Comparison of ENCODE assay signal across 13 cellular contexts in the genomic region with DNA sequence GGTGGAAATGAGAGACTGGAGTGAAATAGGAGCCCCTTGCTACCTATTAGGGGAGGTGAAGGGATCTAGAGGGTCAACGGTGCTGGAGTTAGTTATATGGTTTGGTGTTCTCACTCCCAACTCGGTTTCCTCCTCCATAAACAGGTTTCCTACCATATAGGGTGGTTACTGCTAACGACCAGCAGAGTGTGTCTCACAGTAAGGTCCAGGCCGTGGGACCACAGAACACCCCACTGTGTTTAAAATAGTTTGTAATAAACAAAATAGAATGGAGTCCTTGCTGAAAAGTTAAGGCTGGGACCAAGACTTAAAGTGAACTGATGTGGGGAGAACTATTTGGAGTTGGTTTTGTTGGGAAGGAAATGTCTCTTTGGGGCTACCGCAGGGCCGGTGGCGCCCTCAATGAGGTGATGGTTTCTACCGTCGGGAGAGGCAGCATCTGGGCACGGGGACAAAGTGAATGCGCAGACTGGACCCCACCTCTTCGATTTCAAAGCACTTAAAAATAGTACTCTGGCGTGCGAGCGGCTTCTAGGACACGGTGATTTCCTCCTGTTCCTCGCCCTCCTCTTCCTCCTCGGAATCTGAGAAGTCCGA. TPM values are rescaled to one million over a fixed set of nuclear protein-coding genes. Genes with fewer than 3 reads are reported as not detected.
DNase-seq lines count a peak whose midpoint lies in the region; ATAC-seq and TF ChIP-seq lines count a peak whose summit lies in the region.
"Had no signal": no experiment of that assay in that cellular context is flagged by ENCODE, and none has a peak within 500 bp of the region (broad histone marks: within the 10 kb centered on the region; RNA-seq: fewer than 3 reads in every experiment).

No MANE protein-coding gene starts in this region.

- no peak overlapping the region for H3K27ac Mint-ChIP-seq in effector memory CD8-positive, alpha-beta T cell
- H3K27ac Mint-ChIP-seq in neural crest cell (ENCODE audit: unreplicated experiment) = no peak overlapping the region

- peaks cover 18 to 20% of the 10 kb centered on the region in 2 donors for H3K4me1 Mint-ChIP-seq in effector memory CD8-positive, alpha-beta T cell (ENCODE audit: low read depth in 2 of 2)
- peaks cover 32% of the 10 kb centered on the region for H3K4me1 Mint-ChIP-seq in neural crest cell

- no peak for TF ChIP-seq CTCF in neural crest cell (conservative IDR thresholded peaks at IDR 0.05)

- H3K4me3 ChIP-seq in HUES6 (ENCODE audit: low read depth, low read length) = peak overlapping the region; percentile 78

- H3K27ac ChIP-seq in HUES6 (ENCODE audit: low read depth, low read length) = no peak overlapping the region
- H3K27ac ChIP-seq: 22Rv1, KMS-11, upper lobe of left lung had no signal

- H3K4me3 Mint-ChIP-seq in effector memory CD8-positive, alpha-beta T cell = peak overlapping the region; percentile 75 to 86
- peak overlapping the region; percentile 84 for H3K4me3 Mint-ChIP-seq in neural crest cell

- no peak for ATAC-seq in effector memory CD8-positive, alpha-beta T cell (replicated peaks)
- no peak for ATAC-seq in HG02610 (IDR thresholded peaks at IDR 0.05; ENCODE audit: unreplicated experiment)

- no peaks in the 10 kb centered on the region for H3K9me3 ChIP-seq in HUES6 (ENCODE audit: control insufficient read depth, insufficient read depth, low read depth, low read length)
- H3K9me3 ChIP-seq: upper lobe of left lung had no signal

- peaks cover 4 to 16% of the 10 kb centered on the region in 2 donors for H3K9me3 Mint-ChIP-seq in effector memory CD8-positive, alpha-beta T cell
- H3K9me3 Mint-ChIP-seq in neural crest cell = no peaks in the 10 kb centered on the region

- H3K4me1 ChIP-seq in HUES6 (ENCODE audit: control insufficient read depth, insufficient read depth, low read length) = peaks cover 26% of the 10 kb centered on the region

- H3K9ac ChIP-seq in HUES6 (ENCODE audit: low read length) = peak overlapping the region; percentile 44
- H3K9ac ChIP-seq: KMS-11 had no signal

- peaks cover 74% of the 10 kb centered on the region for H3K27me3 ChIP-seq in HUES6 (ENCODE audit: control insufficient read depth, insufficient read depth, low read length)

- DNase-seq in DMS53 (lab: John Stamatoyannopoulos, UW) (peak; percentile 28), DMS53 treated with DMSO at 0.1 percent for 48 hours (lab: John Stamatoyannopoulos, UW; ENCODE audit: unreplicated experiment) (no peak), neural crest cell (ENCODE audit: low read depth, low spot score) (no peak), NCI-H2029 treated with DMSO at 0.1 percent for 48 hours (lab: John Stamatoyannopoulos, UW) (no peak), DMS153 treated with DMSO at 0.1 percent for 48 hours (lab: John Stamatoyannopoulos, UW; ENCODE audit: unreplicated experiment) (no peak)
- DNase-seq in effector memory CD8-positive, alpha-beta T cell = no peak
- DNase-seq: posterior cingulate gyrus, SHP77 had no signal

- peaks cover 53 to 65% of the 10 kb centered on the region in 2 donors for H3K27me3 Mint-ChIP-seq in effector memory CD8-positive, alpha-beta T cell
- peaks cover 91% of the 10 kb centered on the region for H3K27me3 Mint-ChIP-seq in neural crest cell (ENCODE audit: low read depth)

- H3K36me3 Mint-ChIP-seq in effector memory CD8-positive, alpha-beta T cell (ENCODE audit: insufficient read depth) = peaks cover 14% of the 10 kb centered on the region
- H3K36me3 Mint-ChIP-seq in neural crest cell (ENCODE audit: low read depth) = peaks cover 7% of the 10 kb centered on the region

- no peaks in the 10 kb centered on the region for H3K36me3 ChIP-seq in HUES6 (ENCODE audit: control insufficient read depth, insufficient read depth, low read length)
- H3K36me3 ChIP-seq: upper lobe of left lung had no signal

RNA-seq across cellular contexts. Expression of a gene that starts 4.5 kb away (rescaled TPM):
- 26.3 and 29.6 TPM in 2 replicates for total RNA-seq in neural crest cell
- total RNA-seq: upper lobe of left lung had no signal
